19 cellular contexts compared by ENCODE assay signal in genomic region chr2:60976271-60976670, GRCh38. TPM values are rescaled to one million over a fixed set of nuclear protein-coding genes. Genes with fewer than 3 reads are reported as not detected.
DNase-seq lines count a peak whose midpoint lies in the region; ATAC-seq and TF ChIP-seq lines count a peak whose summit lies in the region.
"Had no signal": no experiment of that assay in that cellular context is flagged by ENCODE, and none has a peak within 500 bp of the region (broad histone marks: within the 10 kb centered on the region; RNA-seq: fewer than 3 reads in every experiment).

No MANE protein-coding gene starts in this region.

- H3K27me3 Mint-ChIP-seq in activated CD4-positive, alpha-beta T cell treated with anti-CD3 and anti-CD28 coated beads for 36 hours: no peaks in the 10 kb centered on the region
- no peaks in the 10 kb centered on the region for H3K27me3 Mint-ChIP-seq in stimulated activated memory B cell treated with anti-CD40 and anti-IgM and Interleukin-4, amounts not matched to agents 10 μg/mL and 1 μg/mL and 100 μg/mL, for 72 hours
- H3K27me3 Mint-ChIP-seq in HFFc6 (ENCODE audit: insufficient read depth): no peaks in the 10 kb centered on the region
- H3K27me3 Mint-ChIP-seq: CD8-positive, alpha-beta memory T cell had no signal

- no peaks in the 10 kb centered on the region for H3K9me3 Mint-ChIP-seq in activated CD4-positive, alpha-beta T cell treated with anti-CD3 and anti-CD28 coated beads for 36 hours (ENCODE audit: low read depth)
- H3K9me3 Mint-ChIP-seq in stimulated activated memory B cell treated with anti-CD40 and anti-IgM and Interleukin-4, amounts not matched to agents 10 μg/mL and 1 μg/mL and 100 μg/mL, for 72 hours: peaks cover 3% of the 10 kb centered on the region
- H3K9me3 Mint-ChIP-seq in HFFc6: no peaks in the 10 kb centered on the region
- H3K9me3 Mint-ChIP-seq: CD8-positive, alpha-beta memory T cell had no signal

- no peak overlapping the region for H3K4me3 Mint-ChIP-seq in activated CD4-positive, alpha-beta T cell treated with anti-CD3 and anti-CD28 coated beads for 36 hours
- no peak overlapping the region for H3K4me3 Mint-ChIP-seq in stimulated activated memory B cell treated with anti-CD40 and anti-IgM and Interleukin-4, amounts not matched to agents 10 μg/mL and 1 μg/mL and 100 μg/mL, for 72 hours
- no peak overlapping the region for H3K4me3 Mint-ChIP-seq in HFFc6

- peak overlapping the region; percentile 31 for H3K27ac Mint-ChIP-seq in activated CD4-positive, alpha-beta T cell treated with anti-CD3 and anti-CD28 coated beads for 36 hours
- H3K27ac Mint-ChIP-seq in stimulated activated memory B cell treated with anti-CD40 and anti-IgM and Interleukin-4, amounts not matched to agents 10 μg/mL and 1 μg/mL and 100 μg/mL, for 72 hours: peak overlapping the region; percentile 54
- no peak overlapping the region for H3K27ac Mint-ChIP-seq in HFFc6

- H3K36me3 Mint-ChIP-seq in activated CD4-positive, alpha-beta T cell treated with anti-CD3 and anti-CD28 coated beads for 36 hours (ENCODE audit: low read depth): peaks cover 2% of the 10 kb centered on the region
- peaks cover 13% of the 10 kb centered on the region for H3K36me3 Mint-ChIP-seq in stimulated activated memory B cell treated with anti-CD40 and anti-IgM and Interleukin-4, amounts not matched to agents 10 μg/mL and 1 μg/mL and 100 μg/mL, for 72 hours
- no peaks in the 10 kb centered on the region for H3K36me3 Mint-ChIP-seq in HFFc6 (ENCODE audit: low read depth)

- H3K27ac ChIP-seq in WERI-Rb-1: peak overlapping the region; percentile 48
- H3K27ac ChIP-seq: BLaER1, KMS-11, SJSA1 had no signal

- no peak overlapping the region for H3K4me3 ChIP-seq in WERI-Rb-1 (ENCODE audit: low read depth, low read length)
- H3K4me3 ChIP-seq: BLaER1, MG63, SJSA1 had no signal

- CTCF ChIA-PET in activated CD4-positive, alpha-beta T cell treated with anti-CD3 and anti-CD28 coated beads for 36 hours (lab: Charles Lee): interaction anchor here (1.2 to 3.4 kb wide), 3 partner anchors 12 to 171 kb away, joined by 4 to 22 read pairs (median 8); no protein-coding TSS in a partner anchor

- H3K27me3 ChIP-seq in WERI-Rb-1 (ENCODE audit: insufficient read depth, low read depth, severe bottlenecking): no peaks in the 10 kb centered on the region
- H3K27me3 ChIP-seq: BLaER1, MG63, SJSA1 had no signal

- peaks cover 4% of the 10 kb centered on the region for H3K9me3 ChIP-seq in WERI-Rb-1 (ENCODE audit: severe bottlenecking)
- H3K9me3 ChIP-seq: BLaER1, MG63, SJSA1 had no signal

- no peak for TF ChIP-seq CTCF in WERI-Rb-1 (IDR thresholded peaks at IDR 0.05; ENCODE audit: low read depth, low read length)
- no peak for TF ChIP-seq CTCF in HFFc6 (IDR thresholded peaks at IDR 0.05)

- no peak for ATAC-seq in activated CD4-positive, alpha-beta T cell treated with anti-CD3 and anti-CD28 coated beads for 36 hours
- peak; percentile 63 for ATAC-seq in left colon
- ATAC-seq in stimulated activated memory B cell treated with anti-CD40 and anti-IgM and Interleukin-4, amounts not matched to agents 10 μg/mL and 1 μg/mL and 100 μg/mL, for 72 hours: no peak

- DNase-seq in activated CD4-positive, alpha-beta T cell treated with anti-CD3 and anti-CD28 coated beads for 36 hours: no peak
- no peak for DNase-seq in activated CD4-positive, alpha-beta T cell treated with anti-CD3 and anti-CD28 coated beads, Interleukin-2, amount 50 U/mL, for 1 hour
- DNase-seq in WERI-Rb-1 (peak; percentile 58), left colon (no peak), HFFc6 (no peak), pons (ENCODE audit: low spot score) (no peak), NCI-H187 treated with DMSO at 0.1 percent for 48 hours (lab: John Stamatoyannopoulos, UW) (no peak)
- DNase-seq: 8988T; CD8-positive, alpha-beta memory T cell; DND-41; GF-D8; MG63; NCI-H1092 treated with DMSO at 0.1 percent for 48 hours; NCI-H1930; NCI-H446 had no signal

- POLR2A ChIA-PET in activated CD4-positive, alpha-beta T cell treated with anti-CD3 and anti-CD28 coated beads for 36 hours (lab: Charles Lee): no interaction called here

- intact Hi-C loops in activated CD4-positive, alpha-beta T cell treated with anti-CD3 and anti-CD28 coated beads for 36 hours (cut with DNase I, micrococcal nuclease): loop anchor here (2.0 kb wide), 3 partner anchors 93 to 103 kb away; partner anchors contain the start of gene REL (in 1 of the 2)
- intact Hi-C loops in left colon (cut with DNase I, micrococcal nuclease): no loop called here

- no peaks in the 10 kb centered on the region for H3K36me3 ChIP-seq in WERI-Rb-1
- H3K36me3 ChIP-seq: MG63, SJSA1 had no signal

- H3K4me1 Mint-ChIP-seq in activated CD4-positive, alpha-beta T cell treated with anti-CD3 and anti-CD28 coated beads for 36 hours: peaks cover 50% of the 10 kb centered on the region
- H3K4me1 Mint-ChIP-seq in stimulated activated memory B cell treated with anti-CD40 and anti-IgM and Interleukin-4, amounts not matched to agents 10 μg/mL and 1 μg/mL and 100 μg/mL, for 72 hours: peaks cover 89% of the 10 kb centered on the region
- peaks cover 8% of the 10 kb centered on the region; the same call in 1 of the 2 replicates for H3K4me1 Mint-ChIP-seq in HFFc6 (ENCODE audit: low read depth)

RNA-seq across cellular contexts. Expression of gene PEX13, which starts 41.2 kb away (rescaled TPM):
- total RNA-seq in activated CD4-positive, alpha-beta T cell treated with anti-CD3 and anti-CD28 coated beads for 36 hours: 10 to 100 TPM; 14.4 to 19.9 TPM
- total RNA-seq in left colon: 10 to 100 TPM; 30.1 to 33.3 TPM
- 10 to 100 TPM; 21.2 to 24.1 (median 22.4) TPM for total RNA-seq in HFFc6 (2021; fragmentation: NEBNext Ultra II Directional; extraction: Animal tissue kit (Norgen Biotek cat#: 25700))

RNA-seq across cellular contexts. Expression of gene PUS10, which starts 41.8 kb away (rescaled TPM):
- total RNA-seq in activated CD4-positive, alpha-beta T cell treated with anti-CD3 and anti-CD28 coated beads for 36 hours: 1 to 10 TPM; 8.5 to 8.9 TPM
- total RNA-seq in left colon: 10 to 100 TPM in 1 of 2 donors, 1 to 10 TPM in 1; 9.1 to 11.2 TPM
- 1 to 10 TPM; 4.2 to 6.1 (median 5.3) TPM for total RNA-seq in HFFc6 (2021; fragmentation: NEBNext Ultra II Directional; extraction: Animal tissue kit (Norgen Biotek cat#: 25700))

Comparison
In these comparisons a context has a peak if more than half of its experiments do, and no peak if none do; other contexts are left out.
1. intact Hi-C loops: an anchor here in activated CD4-positive, alpha-beta T cell treated with anti-CD3 and anti-CD28 coated beads for 36 hours (2.0 kb wide); none called in left colon.